Comparison of ENCODE assay signal across 32 cellular contexts in the genomic region with DNA sequence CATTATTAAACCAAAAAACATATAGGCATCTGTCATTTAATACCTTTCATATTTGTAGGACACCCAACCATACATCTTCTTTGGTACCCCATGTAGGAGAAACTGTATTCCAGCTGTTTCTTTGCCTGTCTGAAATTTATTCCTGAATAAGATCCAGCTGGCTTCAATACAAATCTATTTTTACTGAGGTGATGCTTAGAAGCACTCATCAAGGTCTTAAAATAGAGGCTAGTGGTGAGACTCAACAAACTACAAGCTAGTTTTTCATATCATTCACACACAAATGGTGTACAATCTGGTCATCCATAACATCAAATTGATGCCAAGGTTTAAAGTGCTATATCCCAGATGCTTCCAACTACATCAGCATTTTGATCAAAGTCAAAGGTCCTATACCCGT.
"Had no signal": no experiment of that assay in that cellular context is flagged by ENCODE, and none has a peak within 500 bp of the region (broad histone marks: within the 10 kb centered on the region; RNA-seq: fewer than 3 reads in every experiment).

No MANE protein-coding gene starts in this region.

- DNase-seq: activated B cell treated with CpG ODN at 0.5 μM for 24 hours; activated CD4-positive, alpha-beta memory T cell treated with anti-CD3 and anti-CD28 coated beads for 36 hours; activated CD4-positive, alpha-beta T cell treated with anti-CD3 and anti-CD28 coated beads for 4 hours; activated CD4-positive, alpha-beta T cell treated with anti-CD3 and anti-CD28 coated beads, Interleukin-2, amount 50 U/mL, for 1 hour; activated CD4-positive, CD25-positive, alpha-beta regulatory T cell treated with anti-CD3 and anti-CD28 coated beads, Interleukin-2, amount 50 U/mL, for 72 hours; activated CD8-positive, alpha-beta memory T cell treated with anti-CD3 and anti-CD28 coated beads, Interleukin-2, amount 50 U/mL, for 4 hours; activated effector memory CD4-positive, alpha-beta T cell treated with Interleukin-2 at 50 U/mL for 16 hours; activated naive CD4-positive, alpha-beta T cell treated with anti-CD3 and anti-CD28 coated beads, Interleukin-2, amount 10 ng/mL, durations not matched to agents 7 days and 5 days; activated naive CD8-positive, alpha-beta T cell treated with anti-CD3 and anti-CD28 coated beads, Interleukin-2, amount 50 U/mL, for 24 hours; activated T-cell treated with anti-CD3 and anti-CD28 coated beads for 4 hours; activated T-cell treated with anti-CD3 and anti-CD28 coated beads, Interleukin-2, amount 50 U/mL, for 4 hours; anterior cingulate cortex; brain microvascular endothelial cell; Kasumi-1; MG63; MV-4-11; NCI-H1092; NCI-H1436 treated with DMSO at 0.1 percent for 48 hours; NCI-H187; NCI-H2029 treated with DMSO at 0.1 percent for 48 hours; NCI-H2171 treated with DMSO at 0.1 percent for 48 hours; NCI-H2227 treated with DMSO at 0.1 percent for 48 hours; NCI-H524; SIG-M5; SW 1271; T-helper 1 cell; T-helper 2 cell; T-helper 9 cell had no signal

- H3K9me3 ChIP-seq: MG63 had no signal

- H3K27ac ChIP-seq: brain microvascular endothelial cell, VCaP had no signal

- H3K27me3 ChIP-seq: brain microvascular endothelial cell, MG63 had no signal

- ATAC-seq: activated naive CD8-positive, alpha-beta T cell treated with anti-CD3 and anti-CD28 coated beads, Interleukin-2, amount 50 U/mL, for 24 hours; activated T-cell treated with anti-CD3 and anti-CD28 coated beads, Interleukin-2, amount 50 U/mL, for 4 hours; K562; Panc1; SK-N-SH treated with all-trans-retinoic acid at 6 μM for 48 hours had no signal

- H3K4me3 ChIP-seq: K562, MG63 had no signal

- H3K36me3 ChIP-seq: brain microvascular endothelial cell, MG63 had no signal
